ENCODE assay signal across 23 cellular contexts in genomic region chr6:380234-381218, GRCh38. TPM values are rescaled to one million over a fixed set of nuclear protein-coding genes. Genes with fewer than 3 reads are reported as not detected.
A peak's percentile ranks its signal among the peaks of the same experiment; 100 is the strongest.
DNase-seq lines count a peak whose midpoint lies in the region; ATAC-seq, FAIRE-seq and TF ChIP-seq lines count a peak whose summit lies in the region.
"Had no signal": no experiment of that assay in that cellular context is flagged by ENCODE, and none has a peak within 500 bp of the region (broad histone marks: within the 10 kb centered on the region; RNA-seq: fewer than 3 reads in every experiment).

No MANE protein-coding gene starts in this region.

- H3K27me3 ChIP-seq in bronchial epithelial cell (ENCODE audit: control insufficient read depth, insufficient read depth, low read length), result peaks cover 8% of the 10 kb centered on the region
- peaks cover 72% of the 10 kb centered on the region for H3K27me3 ChIP-seq in PC-9 (ENCODE audit: insufficient read depth, low read depth)
- H3K27me3 ChIP-seq: SJCRH30 had no signal

- H3K4me2 ChIP-seq in PC-9, result no peak overlapping the region

- no peaks in the 10 kb centered on the region for H4K20me1 ChIP-seq in PC-9 (ENCODE audit: insufficient read depth)

- H3K4me3 ChIP-seq in bronchial epithelial cell (ENCODE audit: low read depth, low read length) (no peak overlapping the region), PC-9 (no peak overlapping the region)
- H3K4me3 ChIP-seq: MG63, SJCRH30 had no signal

- no peaks in the 10 kb centered on the region for H3K9me3 ChIP-seq in PC-9 (ENCODE audit: insufficient read depth, low read depth)
- H3K9me3 ChIP-seq: MG63, SJCRH30 had no signal

- POLR2A ChIA-PET in PC-9 (lab: Charles Lee; ENCODE audit: unreplicated experiment), result no interaction called here

- no peak overlapping the region for H2AFZ ChIP-seq in PC-9

- H3K4me1 ChIP-seq in PC-9 (replicated peaks; ENCODE audit: insufficient read depth), result no peaks in the 10 kb centered on the region
- H3K4me1 ChIP-seq: SJCRH30 had no signal

- no peaks in the 10 kb centered on the region for H3F3A ChIP-seq in PC-9 (ENCODE audit: insufficient read depth, low read depth)

- ATAC-seq in sciatic nerve (no peak), GM21717 (IDR thresholded peaks at IDR 0.05; ENCODE audit: unreplicated experiment) (no peak), GM18519 (IDR thresholded peaks at IDR 0.05; ENCODE audit: low FRiP score, unreplicated experiment) (no peak)
- ATAC-seq: PC-3 had no signal

- BruUV-seq in PC-9 (replicated peaks; lab: Mats Ljungman, UMichigan), result no TSS peak

- TF ChIP-seq CTCF in bronchial epithelial cell (IDR thresholded peaks at IDR 0.05; ENCODE audit: insufficient read depth, low read length, severe bottlenecking) (no peak), PC-9 (conservative IDR thresholded peaks at IDR 0.05) (no peak)

- CTCF ChIA-PET in PC-9 (lab: Charles Lee), result interaction anchor here (0.5 kb wide), 1 partner anchor 92 kb away, joined by 5 read pairs; no protein-coding TSS in a partner anchor

- DNase-seq in GM19239 (ENCODE audit: insufficient read length, low spot score) (no peak), bronchial epithelial cell (ENCODE audit: low read depth) (no peak), mesenteric fat pad (ENCODE audit: low spot score) (peak; percentile 87), sciatic nerve (ENCODE audit: low spot score) (peak; percentile 57), PC-9 (no peak), putamen (ENCODE audit: low spot score) (no peak)
- DNase-seq: AML-193, COR-L47, GF-D8, H7, Kasumi-1, MG63, NCI-H1048, NCI-H1436 treated with DMSO at 0.1 percent for 48 hours, NCI-H2029, NCI-H526, PC-3, SJCRH30 had no signal

- intact Hi-C loops in sciatic nerve (cut with DNase I) (no loop called here), PC-9 (cut with micrococcal nuclease; ENCODE audit: unreplicated experiment) (no loop called here)

- FAIRE-seq in GM19239 (lab: Jason Lieb, UNC) (peak; percentile 66), bronchial epithelial cell (lab: Jason Lieb, UNC) (peak; percentile 72)
- FAIRE-seq: HTR-8/SVneo had no signal

- no peaks in the 10 kb centered on the region for H3K9me2 ChIP-seq in PC-9 (ENCODE audit: insufficient read depth)

- H3K79me2 ChIP-seq in PC-9 (ENCODE audit: low read depth), result no peaks in the 10 kb centered on the region

- H3K36me3 ChIP-seq in bronchial epithelial cell (ENCODE audit: control insufficient read depth, insufficient read depth, low read length) (no peaks in the 10 kb centered on the region), PC-9 (ENCODE audit: low read depth) (no peaks in the 10 kb centered on the region)
- H3K36me3 ChIP-seq: MG63, SJCRH30 had no signal

- no peak overlapping the region for H3K27ac ChIP-seq in PC-9
- H3K27ac ChIP-seq: HL-60, RWPE1, SJCRH30 had no signal

RNA-seq across cellular contexts. Expression of gene IRF4, which starts 11.0 kb away (rescaled TPM):
- not detected in 2 replicates for total RNA-seq in bronchial epithelial cell
- total RNA-seq in mesenteric fat pad, result 6.3 TPM
- 4.7 TPM for total RNA-seq in sciatic nerve
- not detected in 2 replicates for total RNA-seq in PC-9 (2021)
- total RNA-seq: SJCRH30 had no signal

Comparison
In these comparisons a context has a peak if more than half of its experiments do, and no peak if none do; other contexts are left out.
1. DNase-seq: peak in mesenteric fat pad (single experiment) and sciatic nerve (single experiment); none in GM19239 (single experiment), bronchial epithelial cell (single experiment), PC-9 (0 of 2) and putamen (single experiment).